ENCODE assay signal across 8 cellular contexts in genomic region chr12:15220961-15221885, GRCh38. TPM values are rescaled to one million over a fixed set of nuclear protein-coding genes. Genes with fewer than 3 reads are reported as not detected.
DNase-seq lines count a peak whose midpoint lies in the region; ATAC-seq and TF ChIP-seq lines count a peak whose summit lies in the region.

TSS of gene RERG (minus strand) at chr12:15221417. CDS start at chr12:15217489, 3,928 bp downstream.

- peak in 1 of 2 donors; percentile 23 for TF ChIP-seq POLR2A in tibial nerve (IDR thresholded peaks at IDR 0.05)

- no peaks in the 10 kb centered on the region for H3K36me3 ChIP-seq in HUES6 (ENCODE audit: control insufficient read depth, insufficient read depth, low read length)
- no peaks in the 10 kb centered on the region for H3K36me3 ChIP-seq in heart right ventricle
- H3K36me3 ChIP-seq in tibial nerve: no peaks in the 10 kb centered on the region

- DNase-seq in DMS153 treated with DMSO at 0.1 percent for 48 hours (lab: John Stamatoyannopoulos, UW; ENCODE audit: unreplicated experiment) (peak; percentile 77), heart right ventricle (peak; percentile 71 to 86), posterior vena cava (ENCODE audit: low spot score) (peak; percentile 94), tibial nerve (ENCODE audit: low spot score in 2 of 2) (peak; percentile 64 to 72)
- DNase-seq in activated naive CD8-positive, alpha-beta T cell treated with anti-CD3 and anti-CD28 coated beads, Interleukin-2, amount 50 U/mL, for 24 hours: peak; percentile 83

- H3K4me1 ChIP-seq in HUES6 (ENCODE audit: control insufficient read depth, insufficient read depth, low read length) (peaks cover 5% of the 10 kb centered on the region; the same call in 1 of the 2 replicates), heart right ventricle (peaks cover 0 to 14% (median 4%) of the 10 kb centered on the region in 9 donors), tibial nerve (peaks cover 0 to 13% (median 4%) of the 10 kb centered on the region in 4 donors)

- ATAC-seq in GM21423 (IDR thresholded peaks at IDR 0.05; ENCODE audit: unreplicated experiment) (peak; percentile 90), SK-N-SH treated with all-trans-retinoic acid at 6 μM for 48 hours (peak; percentile 100), heart right ventricle (peak; percentile 97 to 100 (median 98))
- ATAC-seq in activated naive CD8-positive, alpha-beta T cell treated with anti-CD3 and anti-CD28 coated beads, Interleukin-2, amount 50 U/mL, for 24 hours: peak; percentile 99

- H3K27ac ChIP-seq in HUES6 (ENCODE audit: low read depth, low read length) (no peak within 1 kb of the TSS), heart right ventricle (peak within 1 kb of the TSS; percentile 51 to 82 (median 78)), tibial nerve (peak within 1 kb of the TSS; percentile 40 to 80 (median 67))

- WGBS in heart right ventricle, 2 donors: 3 to 4% methylated on average over 55 of the region's 55 CpGs
- 6 to 8% methylated on average over 35 to 52 of the region's 55 CpGs for WGBS in tibial nerve, 2 donors

- TF ChIP-seq CTCF in heart right ventricle (IDR thresholded peaks at IDR 0.05) (peak; percentile 94 to 99 (median 98)), tibial nerve (IDR thresholded peaks at IDR 0.05) (peak; percentile 96 to 98 (median 98))

- H3K9ac ChIP-seq in HUES6 (ENCODE audit: low read length): peak within 1 kb of the TSS; percentile 54

- no peak within 1 kb of the TSS for H3K27ac Mint-ChIP-seq in activated naive CD8-positive, alpha-beta T cell treated with anti-CD3 and anti-CD28 coated beads, Interleukin-2, amount 50 U/mL, for 24 hours

- no peaks in the 10 kb centered on the region for H3K9me3 ChIP-seq in HUES6 (ENCODE audit: control insufficient read depth, insufficient read depth, low read depth, low read length)
- no peaks in the 10 kb centered on the region for H3K9me3 ChIP-seq in heart right ventricle
- H3K9me3 ChIP-seq in tibial nerve: no peaks in the 10 kb centered on the region

- no peaks in the 10 kb centered on the region for H3K9me3 Mint-ChIP-seq in activated naive CD8-positive, alpha-beta T cell treated with anti-CD3 and anti-CD28 coated beads, Interleukin-2, amount 50 U/mL, for 24 hours

- H3K27me3 ChIP-seq in HUES6 (ENCODE audit: control insufficient read depth, insufficient read depth, low read length): peaks cover 26% of the 10 kb centered on the region
- H3K27me3 ChIP-seq in heart right ventricle: peaks cover 0 to 62% (median 0%) of the 10 kb centered on the region in 7 donors
- no peaks in the 10 kb centered on the region for H3K27me3 ChIP-seq in tibial nerve

- H3K36me3 Mint-ChIP-seq in activated naive CD8-positive, alpha-beta T cell treated with anti-CD3 and anti-CD28 coated beads, Interleukin-2, amount 50 U/mL, for 24 hours (ENCODE audit: low read depth): no peaks in the 10 kb centered on the region

- intact Hi-C loops in heart right ventricle (cut with DNase I) (loop anchor here in 9 of 10 donors (1.0 to 10.0 kb wide), 11 partner anchors 68 to 496 kb away; partner anchors contain the start of gene ART4 (in 2 of the 9)), posterior vena cava (cut with DNase I) (loop anchor here in 1 of 2 donors (5.0 to 10.0 kb wide), 3 partner anchors 69 to 374 kb away; no protein-coding TSS in a partner anchor)

- H3K4me3 ChIP-seq in HUES6 (ENCODE audit: low read depth, low read length): peak within 1 kb of the TSS; percentile 69
- H3K4me3 ChIP-seq in heart right ventricle: peak within 1 kb of the TSS; percentile 35 to 65 (median 61)
- peak within 1 kb of the TSS; percentile 34 to 62 (median 56) for H3K4me3 ChIP-seq in tibial nerve

- peak in 1 of 2 donors; percentile 68 for TF ChIP-seq EP300 in tibial nerve (IDR thresholded peaks at IDR 0.05)

- peak within 1 kb of the TSS; percentile 48 for H3K4me3 Mint-ChIP-seq in activated naive CD8-positive, alpha-beta T cell treated with anti-CD3 and anti-CD28 coated beads, Interleukin-2, amount 50 U/mL, for 24 hours

- peaks cover 9% of the 10 kb centered on the region for H3K4me1 Mint-ChIP-seq in activated naive CD8-positive, alpha-beta T cell treated with anti-CD3 and anti-CD28 coated beads, Interleukin-2, amount 50 U/mL, for 24 hours

- H3K27me3 Mint-ChIP-seq in activated naive CD8-positive, alpha-beta T cell treated with anti-CD3 and anti-CD28 coated beads, Interleukin-2, amount 50 U/mL, for 24 hours: peaks cover 22% of the 10 kb centered on the region

TF ChIP-seq in SK-N-SH treated with all-trans-retinoic acid at 6 μM for 48 hours, 23 proteins besides CTCF, POLR2A, EP300 and RAD21:
- TF ChIP-seq ZFP30 (CRISPR knock-in tag; IDR thresholded peaks at IDR 0.05) (no peak), ZNF70 (CRISPR knock-in tag; IDR thresholded peaks at IDR 0.05) (no peak), ZC3H10 (CRISPR knock-in tag; IDR thresholded peaks at IDR 0.05) (no peak), ZNF8 (CRISPR knock-in tag; IDR thresholded peaks at IDR 0.05) (no peak), ARNTL (CRISPR knock-in tag; IDR thresholded peaks at IDR 0.05; ENCODE audit: borderline replicate concordance, low read depth) (no peak), PPARA (CRISPR knock-in tag; IDR thresholded peaks at IDR 0.05; ENCODE audit: borderline replicate concordance) (no peak), TSHZ2 (CRISPR knock-in tag; IDR thresholded peaks at IDR 0.05) (no peak), TOX (CRISPR knock-in tag; IDR thresholded peaks at IDR 0.05; ENCODE audit: borderline replicate concordance) (no peak), OSR1 (CRISPR knock-in tag; IDR thresholded peaks at IDR 0.05) (no peak), ZNF565 (CRISPR knock-in tag; conservative IDR thresholded peaks at IDR 0.05; ENCODE audit: low read depth) (no peak), CSDC2 (CRISPR knock-in tag; IDR thresholded peaks at IDR 0.05) (no peak), ISL1 (CRISPR knock-in tag; IDR thresholded peaks at IDR 0.05) (no peak), POU6F1 (CRISPR knock-in tag; IDR thresholded peaks at IDR 0.05; ENCODE audit: borderline replicate concordance, low read depth) (no peak)

RNA-seq across cellular contexts. Expression of gene RERG, which starts in this region (rescaled TPM):
- 1 to 10 TPM; 2.1 to 4.8 (median 2.7) TPM for total RNA-seq in heart right ventricle
- 1 to 10 TPM; 3.5 to 9.7 TPM for polyA plus RNA-seq in heart right ventricle
- total RNA-seq in posterior vena cava: 100 to 1,000 TPM in 1 of 2 donors, 10 to 100 TPM in 1; 98.8 to 107 TPM
- total RNA-seq in tibial nerve: 10 to 100 TPM; 25.5 to 42.8 (median 31.5) TPM

Comparison
In these comparisons a context has a peak if more than half of its experiments do, and no peak if none do; other contexts are left out.
1. RNA of gene RERG (total RNA-seq): 98.8 to 107 TPM in posterior vena cava and 25.5 to 42.8 TPM in tibial nerve; 2.1 to 4.8 TPM in heart right ventricle; every median in the first group is over 4 times any median in the second.
2. Peak in every context shown above with its lines, with median percentiles within 50 percentile points of each other: DNase-seq, ATAC-seq and H3K4me3 ChIP-seq.